Comparison of ENCODE assay signal across 1 cellular context in genomic region chr5:158519433-158520025, GRCh38.
TF ChIP-seq lines count a peak whose summit lies in the region.

No MANE protein-coding gene starts in this region.

TF ChIP-seq in HepG2, 621 proteins besides CTCF, POLR2A, EP300 and RAD21 (continued from another document and continues in another):
- no peak for TF ChIP-seq PRMT3 (CRISPR knock-in tag; IDR thresholded peaks at IDR 0.05; ENCODE audit: borderline replicate concordance, low read depth)
- no peak for TF ChIP-seq THYN1 (CRISPR knock-in tag; IDR thresholded peaks at IDR 0.05; ENCODE audit: borderline replicate concordance, low read depth)
- TF ChIP-seq HNF4A (CRISPR knock-in tag; IDR thresholded peaks at IDR 0.05), result peak; percentile 81
- no peak for TF ChIP-seq ZNF552 (CRISPR knock-in tag; IDR thresholded peaks at IDR 0.05; ENCODE audit: borderline replicate concordance)
- TF ChIP-seq ZNF331 (CRISPR knock-in tag; IDR thresholded peaks at IDR 0.05), result peak; percentile 76; the same call in 1 of the 2 replicates
- TF ChIP-seq ELF1 (CRISPR knock-in tag; IDR thresholded peaks at IDR 0.05), result no peak
- TF ChIP-seq MXD4 (CRISPR knock-in tag; IDR thresholded peaks at IDR 0.05), result no peak
- TF ChIP-seq ZBED4 (CRISPR knock-in tag; IDR thresholded peaks at IDR 0.05; ENCODE audit: borderline replicate concordance), result no peak
- TF ChIP-seq ZNF747 (CRISPR knock-in tag; IDR thresholded peaks at IDR 0.05; ENCODE audit: borderline replicate concordance), result 0 out of 2 replicates have a peak, but pooled peaks have one; percentile 12
- TF ChIP-seq, protein P1, sequence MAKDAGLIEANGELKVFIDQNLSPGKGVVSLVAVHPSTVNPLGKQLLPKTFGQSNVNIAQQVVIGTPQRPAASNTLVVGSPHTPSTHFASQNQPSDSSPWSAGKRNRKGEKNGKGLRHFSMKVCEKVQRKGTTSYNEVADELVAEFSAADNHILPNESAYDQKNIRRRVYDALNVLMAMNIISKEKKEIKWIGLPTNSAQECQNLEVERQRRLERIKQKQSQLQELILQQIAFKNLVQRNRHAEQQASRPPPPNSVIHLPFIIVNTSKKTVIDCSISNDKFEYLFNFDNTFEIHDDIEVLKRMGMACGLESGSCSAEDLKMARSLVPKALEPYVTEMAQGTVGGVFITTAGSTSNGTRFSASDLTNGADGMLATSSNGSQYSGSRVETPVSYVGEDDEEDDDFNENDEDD (CRISPR knock-in tag; IDR thresholded peaks at IDR 0.05; ENCODE audit: borderline replicate concordance), result no peak
- TF ChIP-seq POLR2AphosphoS2 (IDR thresholded peaks at IDR 0.05; ENCODE audit: low read depth, low read length), result no peak
- no peak for TF ChIP-seq U2AF1 (optimal IDR thresholded peaks at IDR 0.05; ENCODE audit: low read depth, low read length)
- no peak; the same call in 1 of the 2 replicates for TF ChIP-seq ZNF12 (CRISPR knock-in tag; IDR thresholded peaks at IDR 0.05)
- TF ChIP-seq REXO4 (CRISPR knock-in tag; IDR thresholded peaks at IDR 0.05; ENCODE audit: borderline replicate concordance), result no peak
- TF ChIP-seq ZSCAN31 (CRISPR knock-in tag; IDR thresholded peaks at IDR 0.05; ENCODE audit: low read depth), result no peak
- TF ChIP-seq NR2F1 (CRISPR knock-in tag; IDR thresholded peaks at IDR 0.05), result peak in 1 of 2 experiments; percentile 44; a peak in 1 of 4 replicates
- no peak for TF ChIP-seq NONO (IDR thresholded peaks at IDR 0.05)
- TF ChIP-seq NONO (CRISPR knock-in tag; conservative IDR thresholded peaks at IDR 0.05), result no peak
- no peak for TF ChIP-seq ZUFSP (CRISPR knock-in tag; IDR thresholded peaks at IDR 0.05; ENCODE audit: borderline replicate concordance)
- TF ChIP-seq ZBTB3 (CRISPR knock-in tag; IDR thresholded peaks at IDR 0.05; ENCODE audit: borderline replicate concordance, low read depth), result no peak
- TF ChIP-seq, protein P2, sequence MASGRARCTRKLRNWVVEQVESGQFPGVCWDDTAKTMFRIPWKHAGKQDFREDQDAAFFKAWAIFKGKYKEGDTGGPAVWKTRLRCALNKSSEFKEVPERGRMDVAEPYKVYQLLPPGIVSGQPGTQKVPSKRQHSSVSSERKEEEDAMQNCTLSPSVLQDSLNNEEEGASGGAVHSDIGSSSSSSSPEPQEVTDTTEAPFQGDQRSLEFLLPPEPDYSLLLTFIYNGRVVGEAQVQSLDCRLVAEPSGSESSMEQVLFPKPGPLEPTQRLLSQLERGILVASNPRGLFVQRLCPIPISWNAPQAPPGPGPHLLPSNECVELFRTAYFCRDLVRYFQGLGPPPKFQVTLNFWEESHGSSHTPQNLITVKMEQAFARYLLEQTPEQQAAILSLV (CRISPR knock-in tag; IDR thresholded peaks at IDR 0.05; ENCODE audit: borderline replicate concordance), result no peak
- peak; percentile 44; the same call in 1 of the 2 replicates for TF ChIP-seq TFE3 (CRISPR knock-in tag; IDR thresholded peaks at IDR 0.05)
- TF ChIP-seq, protein P3, sequence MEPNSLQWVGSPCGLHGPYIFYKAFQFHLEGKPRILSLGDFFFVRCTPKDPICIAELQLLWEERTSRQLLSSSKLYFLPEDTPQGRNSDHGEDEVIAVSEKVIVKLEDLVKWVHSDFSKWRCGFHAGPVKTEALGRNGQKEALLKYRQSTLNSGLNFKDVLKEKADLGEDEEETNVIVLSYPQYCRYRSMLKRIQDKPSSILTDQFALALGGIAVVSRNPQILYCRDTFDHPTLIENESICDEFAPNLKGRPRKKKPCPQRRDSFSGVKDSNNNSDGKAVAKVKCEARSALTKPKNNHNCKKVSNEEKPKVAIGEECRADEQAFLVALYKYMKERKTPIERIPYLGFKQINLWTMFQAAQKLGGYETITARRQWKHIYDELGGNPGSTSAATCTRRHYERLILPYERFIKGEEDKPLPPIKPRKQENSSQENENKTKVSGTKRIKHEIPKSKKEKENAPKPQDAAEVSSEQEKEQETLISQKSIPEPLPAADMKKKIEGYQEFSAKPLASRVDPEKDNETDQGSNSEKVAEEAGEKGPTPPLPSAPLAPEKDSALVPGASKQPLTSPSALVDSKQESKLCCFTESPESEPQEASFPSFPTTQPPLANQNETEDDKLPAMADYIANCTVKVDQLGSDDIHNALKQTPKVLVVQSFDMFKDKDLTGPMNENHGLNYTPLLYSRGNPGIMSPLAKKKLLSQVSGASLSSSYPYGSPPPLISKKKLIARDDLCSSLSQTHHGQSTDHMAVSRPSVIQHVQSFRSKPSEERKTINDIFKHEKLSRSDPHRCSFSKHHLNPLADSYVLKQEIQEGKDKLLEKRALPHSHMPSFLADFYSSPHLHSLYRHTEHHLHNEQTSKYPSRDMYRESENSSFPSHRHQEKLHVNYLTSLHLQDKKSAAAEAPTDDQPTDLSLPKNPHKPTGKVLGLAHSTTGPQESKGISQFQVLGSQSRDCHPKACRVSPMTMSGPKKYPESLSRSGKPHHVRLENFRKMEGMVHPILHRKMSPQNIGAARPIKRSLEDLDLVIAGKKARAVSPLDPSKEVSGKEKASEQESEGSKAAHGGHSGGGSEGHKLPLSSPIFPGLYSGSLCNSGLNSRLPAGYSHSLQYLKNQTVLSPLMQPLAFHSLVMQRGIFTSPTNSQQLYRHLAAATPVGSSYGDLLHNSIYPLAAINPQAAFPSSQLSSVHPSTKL (CRISPR knock-in tag; IDR thresholded peaks at IDR 0.05), result peak; percentile 90
- TF ChIP-seq ATRX (CRISPR knock-in tag; IDR thresholded peaks at IDR 0.05; ENCODE audit: borderline replicate concordance), result no peak
- TF ChIP-seq THAP7 (CRISPR knock-in tag; IDR thresholded peaks at IDR 0.05), result no peak
- TF ChIP-seq, protein P4, sequence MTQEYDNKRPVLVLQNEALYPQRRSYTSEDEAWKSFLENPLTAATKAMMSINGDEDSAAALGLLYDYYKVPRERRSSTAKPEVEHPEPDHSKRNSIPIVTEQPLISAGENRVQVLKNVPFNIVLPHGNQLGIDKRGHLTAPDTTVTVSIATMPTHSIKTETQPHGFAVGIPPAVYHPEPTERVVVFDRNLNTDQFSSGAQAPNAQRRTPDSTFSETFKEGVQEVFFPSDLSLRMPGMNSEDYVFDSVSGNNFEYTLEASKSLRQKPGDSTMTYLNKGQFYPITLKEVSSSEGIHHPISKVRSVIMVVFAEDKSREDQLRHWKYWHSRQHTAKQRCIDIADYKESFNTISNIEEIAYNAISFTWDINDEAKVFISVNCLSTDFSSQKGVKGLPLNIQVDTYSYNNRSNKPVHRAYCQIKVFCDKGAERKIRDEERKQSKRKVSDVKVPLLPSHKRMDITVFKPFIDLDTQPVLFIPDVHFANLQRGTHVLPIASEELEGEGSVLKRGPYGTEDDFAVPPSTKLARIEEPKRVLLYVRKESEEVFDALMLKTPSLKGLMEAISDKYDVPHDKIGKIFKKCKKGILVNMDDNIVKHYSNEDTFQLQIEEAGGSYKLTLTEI (CRISPR knock-in tag; conservative IDR thresholded peaks at IDR 0.05), result no peak
- no peak for TF ChIP-seq ZNF749 (CRISPR knock-in tag; IDR thresholded peaks at IDR 0.05; ENCODE audit: borderline replicate concordance)
- TF ChIP-seq ZNF292 (CRISPR knock-in tag; IDR thresholded peaks at IDR 0.05; ENCODE audit: borderline replicate concordance, low read depth), result no peak
- no peak for TF ChIP-seq SMARCC2 (IDR thresholded peaks at IDR 0.05)
- no peak for TF ChIP-seq KDM5B (CRISPR knock-in tag; IDR thresholded peaks at IDR 0.05; ENCODE audit: borderline replicate concordance)
- TF ChIP-seq, protein P5, sequence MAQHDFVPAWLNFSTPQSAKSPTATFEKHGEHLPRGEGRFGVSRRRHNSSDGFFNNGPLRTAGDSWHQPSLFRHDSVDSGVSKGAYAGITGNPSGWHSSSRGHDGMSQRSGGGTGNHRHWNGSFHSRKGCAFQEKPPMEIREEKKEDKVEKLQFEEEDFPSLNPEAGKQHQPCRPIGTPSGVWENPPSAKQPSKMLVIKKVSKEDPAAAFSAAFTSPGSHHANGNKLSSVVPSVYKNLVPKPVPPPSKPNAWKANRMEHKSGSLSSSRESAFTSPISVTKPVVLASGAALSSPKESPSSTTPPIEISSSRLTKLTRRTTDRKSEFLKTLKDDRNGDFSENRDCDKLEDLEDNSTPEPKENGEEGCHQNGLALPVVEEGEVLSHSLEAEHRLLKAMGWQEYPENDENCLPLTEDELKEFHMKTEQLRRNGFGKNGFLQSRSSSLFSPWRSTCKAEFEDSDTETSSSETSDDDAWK (CRISPR knock-in tag; IDR thresholded peaks at IDR 0.05), result no peak
- TF ChIP-seq, protein P6, sequence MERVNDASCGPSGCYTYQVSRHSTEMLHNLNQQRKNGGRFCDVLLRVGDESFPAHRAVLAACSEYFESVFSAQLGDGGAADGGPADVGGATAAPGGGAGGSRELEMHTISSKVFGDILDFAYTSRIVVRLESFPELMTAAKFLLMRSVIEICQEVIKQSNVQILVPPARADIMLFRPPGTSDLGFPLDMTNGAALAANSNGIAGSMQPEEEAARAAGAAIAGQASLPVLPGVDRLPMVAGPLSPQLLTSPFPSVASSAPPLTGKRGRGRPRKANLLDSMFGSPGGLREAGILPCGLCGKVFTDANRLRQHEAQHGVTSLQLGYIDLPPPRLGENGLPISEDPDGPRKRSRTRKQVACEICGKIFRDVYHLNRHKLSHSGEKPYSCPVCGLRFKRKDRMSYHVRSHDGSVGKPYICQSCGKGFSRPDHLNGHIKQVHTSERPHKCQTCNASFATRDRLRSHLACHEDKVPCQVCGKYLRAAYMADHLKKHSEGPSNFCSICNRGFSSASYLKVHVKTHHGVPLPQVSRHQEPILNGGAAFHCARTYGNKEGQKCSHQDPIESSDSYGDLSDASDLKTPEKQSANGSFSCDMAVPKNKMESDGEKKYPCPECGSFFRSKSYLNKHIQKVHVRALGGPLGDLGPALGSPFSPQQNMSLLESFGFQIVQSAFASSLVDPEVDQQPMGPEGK (CRISPR knock-in tag; IDR thresholded peaks at IDR 0.05), result no peak
- no peak for TF ChIP-seq ZNF605 (CRISPR knock-in tag; IDR thresholded peaks at IDR 0.05)
- TF ChIP-seq, protein P7, sequence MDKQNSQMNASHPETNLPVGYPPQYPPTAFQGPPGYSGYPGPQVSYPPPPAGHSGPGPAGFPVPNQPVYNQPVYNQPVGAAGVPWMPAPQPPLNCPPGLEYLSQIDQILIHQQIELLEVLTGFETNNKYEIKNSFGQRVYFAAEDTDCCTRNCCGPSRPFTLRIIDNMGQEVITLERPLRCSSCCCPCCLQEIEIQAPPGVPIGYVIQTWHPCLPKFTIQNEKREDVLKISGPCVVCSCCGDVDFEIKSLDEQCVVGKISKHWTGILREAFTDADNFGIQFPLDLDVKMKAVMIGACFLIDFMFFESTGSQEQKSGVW (CRISPR knock-in tag; IDR thresholded peaks at IDR 0.05; ENCODE audit: borderline replicate concordance), result no peak
